ENCODE assay signal across 8 cellular contexts in the genomic region with DNA sequence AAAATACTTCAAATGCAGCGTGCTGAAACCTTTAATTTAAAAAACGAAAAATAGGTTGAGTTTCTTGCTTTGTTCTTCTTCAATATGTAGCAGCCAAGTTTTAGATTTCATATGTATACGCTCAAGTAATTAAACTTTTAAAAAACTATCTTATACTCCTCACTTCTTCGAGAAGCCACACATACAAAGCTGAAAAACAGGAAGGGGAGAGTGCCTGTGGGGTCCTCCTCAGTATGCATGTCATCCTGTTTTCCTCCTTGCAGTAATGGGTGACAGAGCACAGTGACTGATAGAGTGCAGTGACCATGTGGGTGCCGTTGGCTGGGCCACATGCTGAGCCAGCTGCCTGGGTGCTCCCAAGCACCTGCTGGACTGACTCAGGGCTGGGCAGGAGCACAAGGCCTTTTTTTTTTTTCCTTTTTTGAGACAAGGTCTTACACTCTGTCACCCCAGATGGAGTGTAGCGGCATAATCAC. TPM values are rescaled to one million over a fixed set of nuclear protein-coding genes. Genes with fewer than 3 reads are reported as not detected.
A peak's percentile ranks its signal among the peaks of the same experiment; 100 is the strongest.
DNase-seq lines count a peak whose midpoint lies in the region; ATAC-seq and TF ChIP-seq lines count a peak whose summit lies in the region.

No MANE protein-coding gene starts in this region.

- TF ChIP-seq CTCF in progenitor cell of endocrine pancreas (IDR thresholded peaks at IDR 0.05; ENCODE audit: unreplicated experiment) (no peak), endodermal cell (conservative IDR thresholded peaks at IDR 0.05) (no peak)

- H3K27me3 ChIP-seq in endodermal cell (ENCODE audit: control insufficient read depth, insufficient read depth, low read length, poor library complexity, severe bottlenecking), result no peaks in the 10 kb centered on the region

- H3K4me1 ChIP-seq in endodermal cell (ENCODE audit: control insufficient read depth, insufficient read depth, low read length), result no peaks in the 10 kb centered on the region

- H3K36me3 ChIP-seq in endodermal cell (ENCODE audit: control insufficient read depth, insufficient read depth, low read length), result peaks cover 28% of the 10 kb centered on the region

- intact Hi-C loops in sciatic nerve (cut with DNase I), result no loop called here

- no peak overlapping the region for H3K27ac ChIP-seq in endodermal cell (ENCODE audit: low read depth, low read length)

- ATAC-seq in GM18909 (IDR thresholded peaks at IDR 0.05; ENCODE audit: poor library complexity, unreplicated experiment), result peak; percentile 73
- peak; percentile 65 for ATAC-seq in HG03196 (IDR thresholded peaks at IDR 0.05; ENCODE audit: unreplicated experiment)
- ATAC-seq in activated T-cell treated with anti-CD3 and anti-CD28 coated beads, Interleukin-2, amount 50 U/mL, for 72 hours (replicated peaks in 1 of 2), result peak; percentile 81 to 83
- no peak for ATAC-seq in GM21723 (IDR thresholded peaks at IDR 0.05; ENCODE audit: unreplicated experiment)
- ATAC-seq in sciatic nerve, result no peak

- peaks cover 6 to 8% of the 10 kb centered on the region in 2 donors for H3K36me3 Mint-ChIP-seq in activated T-cell treated with anti-CD3 and anti-CD28 coated beads, Interleukin-2, amount 50 U/mL, for 72 hours (ENCODE audit: insufficient read depth in 2 of 2)
- peaks cover 29% of the 10 kb centered on the region for H3K36me3 Mint-ChIP-seq in progenitor cell of endocrine pancreas (ENCODE audit: insufficient read depth)
- H3K36me3 Mint-ChIP-seq in endodermal cell (ENCODE audit: low read depth), result peaks cover 47% of the 10 kb centered on the region

- H3K27me3 Mint-ChIP-seq in activated T-cell treated with anti-CD3 and anti-CD28 coated beads, Interleukin-2, amount 50 U/mL, for 72 hours (ENCODE audit: low read depth), result no peaks in the 10 kb centered on the region
- H3K27me3 Mint-ChIP-seq in progenitor cell of endocrine pancreas (no peaks in the 10 kb centered on the region), endodermal cell (ENCODE audit: insufficient read depth) (no peaks in the 10 kb centered on the region)

- peaks cover 6% of the 10 kb centered on the region for H3K9me3 ChIP-seq in endodermal cell (ENCODE audit: control insufficient read depth, low read length)

- peak overlapping the region; percentile 87 to 88 for H3K4me3 Mint-ChIP-seq in activated T-cell treated with anti-CD3 and anti-CD28 coated beads, Interleukin-2, amount 50 U/mL, for 72 hours
- H3K4me3 Mint-ChIP-seq in progenitor cell of endocrine pancreas (ENCODE audit: low read depth) (no peak overlapping the region), endodermal cell (no peak overlapping the region)

- no peak overlapping the region for H3K4me3 ChIP-seq in endodermal cell (ENCODE audit: low read length)

- DNase-seq in activated T-cell treated with anti-CD3 and anti-CD28 coated beads, Interleukin-2, amount 50 U/mL, for 72 hours, result peak; percentile 55 to 57
- DNase-seq in progenitor cell of endocrine pancreas (ENCODE audit: low spot score, unreplicated experiment) (no peak), endodermal cell (no peak), NCI-H345 (lab: John Stamatoyannopoulos, UW) (no peak), sciatic nerve (ENCODE audit: low spot score) (no peak)

- H3K9ac ChIP-seq in endodermal cell (ENCODE audit: extremely low read depth, low read length, poor library complexity, severe bottlenecking), result no peak overlapping the region

- H3K4me1 Mint-ChIP-seq in activated T-cell treated with anti-CD3 and anti-CD28 coated beads, Interleukin-2, amount 50 U/mL, for 72 hours (ENCODE audit: low read depth), result peaks cover 84% of the 10 kb centered on the region
- H3K4me1 Mint-ChIP-seq in progenitor cell of endocrine pancreas (ENCODE audit: low read depth), result peaks cover 56% of the 10 kb centered on the region
- peaks cover 28% of the 10 kb centered on the region for H3K4me1 Mint-ChIP-seq in endodermal cell

- WGBS in endodermal cell (ENCODE audit: insufficient coverage in 1 of 2, insufficient read length in 1 of 2), 2 experiments, result 91% methylated on average over 3 to 6 of the region's 6 CpGs

- no peaks in the 10 kb centered on the region for H3K9me3 Mint-ChIP-seq in activated T-cell treated with anti-CD3 and anti-CD28 coated beads, Interleukin-2, amount 50 U/mL, for 72 hours
- H3K9me3 Mint-ChIP-seq in progenitor cell of endocrine pancreas (ENCODE audit: low read depth) (no peaks in the 10 kb centered on the region), endodermal cell (no peaks in the 10 kb centered on the region)

- peak overlapping the region; percentile 88 for H3K27ac Mint-ChIP-seq in activated T-cell treated with anti-CD3 and anti-CD28 coated beads, Interleukin-2, amount 50 U/mL, for 72 hours
- peak overlapping the region; percentile 96 for H3K27ac Mint-ChIP-seq in progenitor cell of endocrine pancreas
- H3K27ac Mint-ChIP-seq in endodermal cell, result no peak overlapping the region

RNA-seq across cellular contexts. Expression of a gene that starts 33.3 kb away (rescaled TPM):
- 10 to 100 TPM; 33.9 to 39.9 TPM for total RNA-seq in activated T-cell treated with anti-CD3 and anti-CD28 coated beads, Interleukin-2, amount 50 U/mL, for 72 hours
- total RNA-seq in progenitor cell of endocrine pancreas, result 60.7 and 62.1 TPM in 2 replicates
- 10 to 100 TPM; 43.0 to 44.6 TPM for total RNA-seq in endodermal cell
- 53.5 TPM for polyA plus RNA-seq in endodermal cell (2013, experiment 1 of 2)
- 50.5 TPM for polyA plus RNA-seq in endodermal cell (2013, experiment 2 of 2)
- 40.8 TPM for total RNA-seq in sciatic nerve

Comparison
In these comparisons a context has a peak if more than half of its experiments do, and no peak if none do; other contexts are left out.
1. ATAC-seq: peak in GM18909 (single experiment), HG03196 (single experiment) and activated T-cell treated with anti-CD3 and anti-CD28 coated beads, Interleukin-2, amount 50 U/mL, for 72 hours (2 of 2); none in GM21723 (single experiment) and sciatic nerve (single experiment).
2. DNase-seq: peak in activated T-cell treated with anti-CD3 and anti-CD28 coated beads, Interleukin-2, amount 50 U/mL, for 72 hours (2 of 2); none in progenitor cell of endocrine pancreas (single experiment), endodermal cell (single experiment), NCI-H345 (single experiment) and sciatic nerve (single experiment).
3. H3K4me3 Mint-ChIP-seq: peak in activated T-cell treated with anti-CD3 and anti-CD28 coated beads, Interleukin-2, amount 50 U/mL, for 72 hours (2 of 2); none in progenitor cell of endocrine pancreas (single experiment) and endodermal cell (single experiment).